ENCODE assay signal across 3 cellular contexts in genomic region chr6:102677225-102677624, GRCh38.
"Had no signal": no experiment of that assay in that cellular context is flagged by ENCODE, and none has a peak within 500 bp of the region (broad histone marks: within the 10 kb centered on the region; RNA-seq: fewer than 3 reads in every experiment).

No MANE protein-coding gene starts in this region.

- ATAC-seq: GM12878 had no signal

- DNase-seq: GDM1, GF-D8 had no signal

- H3K4me3 ChIP-seq: GM12878 had no signal
